In genomic region chr3:81927811-81928210, GRCh38 we compare ENCODE assay signal across 34 cellular contexts.
"Had no signal": no experiment of that assay in that cellular context is flagged by ENCODE, and none has a peak within 500 bp of the region (broad histone marks: within the 10 kb centered on the region; RNA-seq: fewer than 3 reads in every experiment).

No MANE protein-coding gene starts in this region.

- H3K4me3 ChIP-seq: adrenal gland, ascending aorta, body of pancreas, breast epithelium, cardiac muscle cell had no signal

- H3K9me3 ChIP-seq: adrenal gland, ascending aorta, body of pancreas, breast epithelium had no signal

- H3K36me3 ChIP-seq: adrenal gland, ascending aorta, brain microvascular endothelial cell, breast epithelium, cardiac muscle cell had no signal

- FAIRE-seq: astrocyte, bronchial epithelial cell had no signal

- DNase-seq: activated effector memory CD4-positive, alpha-beta T cell treated with anti-CD3 and anti-CD28 coated beads, Interleukin-2, amount 50 U/mL, for 16 hours; activated effector memory CD4-positive, alpha-beta T cell treated with Interleukin-2 at 50 U/mL for 16 hours; activated gamma-delta T cell; activated gamma-delta T cell treated with Interleukin-2 at 50 U/mL for 16 hours; activated naive CD4-positive, alpha-beta T cell; activated naive CD4-positive, alpha-beta T cell treated with anti-CD3 and anti-CD28 coated beads for 36 hours; activated naive CD4-positive, alpha-beta T cell treated with anti-CD3 and anti-CD28 coated beads, Interleukin-2, amount 10 ng/mL, durations not matched to agents 7 days and 5 days; activated naive CD4-positive, alpha-beta T cell treated with anti-CD3 and anti-CD28 coated beads, Interleukin-2, amount 50 U/mL, for 16 hours; activated naive CD4-positive, alpha-beta T cell treated with Interleukin-2 at 50 U/mL for 16 hours; activated naive CD8-positive, alpha-beta T cell treated with anti-CD3 and anti-CD28 coated beads for 36 hours; activated naive CD8-positive, alpha-beta T cell treated with anti-CD3 and anti-CD28 coated beads, Interleukin-2, amount 10 ng/mL, durations not matched to agents 7 days and 5 days; activated naive CD8-positive, alpha-beta T cell treated with anti-CD3 and anti-CD28 coated beads, Interleukin-2, amount 50 U/mL, for 24 hours; activated T-cell treated with anti-CD3 and anti-CD28 coated beads, Interleukin-2, amount 50 U/mL, for 1 hour; activated T-cell treated with anti-CD3 and anti-CD28 coated beads, Interleukin-2, amount 50 U/mL, for 24 hours; activated T-cell treated with anti-CD3 and anti-CD28 coated beads, Interleukin-2, amount 50 U/mL, for 4 hours; activated T-cell treated with anti-CD3 and anti-CD28 coated beads, Interleukin-2, amount 50 U/mL, for 48 hours; activated T-cell treated with anti-CD3 and anti-CD28 coated beads, Interleukin-2, amount 50 U/mL, for 72 hours; adrenal gland; amniotic stem cell; amygdala; anterior cingulate cortex; aorta; body of pancreas; brain microvascular endothelial cell; caudate nucleus; central memory CD4-positive, alpha-beta T cell; cerebellar nuclear complex had no signal

- H3K27ac ChIP-seq: adrenal gland, ascending aorta, body of pancreas, brain microvascular endothelial cell, breast epithelium, cardiac muscle cell had no signal

- ATAC-seq: activated naive CD4-positive, alpha-beta T cell treated with anti-CD3 and anti-CD28 coated beads, Interleukin-2, amount 50 U/mL, for 72 hours; activated naive CD8-positive, alpha-beta T cell treated with anti-CD3 and anti-CD28 coated beads, Interleukin-2, amount 50 U/mL, for 24 hours; activated T-cell treated with anti-CD3 and anti-CD28 coated beads, Interleukin-2, amount 50 U/mL, for 4 hours; activated T-cell treated with anti-CD3 and anti-CD28 coated beads, Interleukin-2, amount 50 U/mL, for 72 hours; activated T-helper 17 cell treated with anti-CD3 and anti-CD28 coated beads, Interleukin-2, amount 50 U/mL, for 72 hours; body of pancreas had no signal

- H3K4me1 ChIP-seq: adrenal gland, ascending aorta, body of pancreas, breast epithelium had no signal

- H3K27me3 ChIP-seq: adrenal gland, ascending aorta, body of pancreas, brain microvascular endothelial cell, breast epithelium, cardiac muscle cell had no signal
